In the genomic region with DNA sequence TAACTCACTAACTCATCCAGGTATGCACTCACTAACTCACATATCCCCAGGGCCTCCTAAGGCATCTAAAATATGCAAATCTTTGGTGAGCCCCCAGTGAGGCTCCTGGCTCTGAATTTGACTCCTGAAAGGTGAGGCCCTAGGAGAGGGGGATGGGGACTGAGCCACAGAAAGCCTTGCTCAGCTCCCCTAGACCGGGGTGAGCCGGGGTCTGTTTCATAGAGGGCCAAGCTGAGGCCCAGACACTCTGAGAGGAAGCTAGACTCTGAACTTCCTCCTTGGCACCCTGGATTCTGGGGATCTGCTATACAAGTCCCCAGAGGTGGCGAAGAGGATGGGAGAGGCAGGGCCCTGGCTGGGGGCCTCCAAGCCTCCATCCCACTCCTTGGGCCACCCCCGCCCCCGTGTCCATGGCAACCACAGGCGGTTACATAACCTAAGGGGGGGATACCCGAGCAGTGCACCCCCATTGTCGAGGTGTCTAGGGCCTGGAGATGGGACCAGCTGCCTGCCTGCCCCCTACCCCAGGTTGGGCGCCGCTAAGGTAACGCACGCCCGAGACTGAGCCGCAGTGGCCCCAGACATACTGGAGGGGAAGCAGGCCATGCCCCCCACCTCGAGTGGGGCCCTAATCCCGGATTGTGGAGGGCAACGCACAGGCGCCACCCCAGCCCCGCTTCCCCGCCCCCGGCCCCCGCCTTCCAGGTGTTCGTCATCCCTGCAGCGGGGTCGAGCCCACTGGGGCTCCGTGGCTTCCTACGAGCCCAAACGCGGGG, we compare ENCODE assay signal across 8 cellular contexts. TPM values are rescaled to one million over a fixed set of nuclear protein-coding genes. Genes with fewer than 3 reads are reported as not detected.
DNase-seq lines count a peak whose midpoint lies in the region; ATAC-seq and TF ChIP-seq lines count a peak whose summit lies in the region.

No MANE protein-coding gene starts in this region.

- H3K4me1 Mint-ChIP-seq in activated T-cell treated with anti-CD3 and anti-CD28 coated beads, Interleukin-2, amount 50 U/mL, for 72 hours (ENCODE audit: low read depth), result peaks cover 37% of the 10 kb centered on the region

- H3K9me3 Mint-ChIP-seq in activated T-cell treated with anti-CD3 and anti-CD28 coated beads, Interleukin-2, amount 50 U/mL, for 72 hours, result no peaks in the 10 kb centered on the region

- 8 to 23% (median 11%) methylated on average over 6 to 29 of the region's 29 CpGs for WGBS in spleen, 5 donors

- H3K27me3 Mint-ChIP-seq in activated T-cell treated with anti-CD3 and anti-CD28 coated beads, Interleukin-2, amount 50 U/mL, for 72 hours (ENCODE audit: low read depth), result no peaks in the 10 kb centered on the region

- peak in 1 of 2 donors; percentile 2 for ATAC-seq in activated T-cell treated with anti-CD3 and anti-CD28 coated beads, Interleukin-2, amount 50 U/mL, for 72 hours (replicated peaks in 1 of 2)
- ATAC-seq in GM18858 (IDR thresholded peaks at IDR 0.05; ENCODE audit: unreplicated experiment), result no peak

- H3K9ac ChIP-seq in HUES48 (ENCODE audit: low read depth, low read length), result no peak overlapping the region; the same call in 1 of the 2 replicates

- H3K27ac Mint-ChIP-seq in activated T-cell treated with anti-CD3 and anti-CD28 coated beads, Interleukin-2, amount 50 U/mL, for 72 hours, result no peak overlapping the region

- TF ChIP-seq POLR2A in spleen (IDR thresholded peaks at IDR 0.05), result no peak

- H3K4me3 ChIP-seq in AG10803 (ENCODE audit: low read length), result peak overlapping the region; percentile 71
- H3K4me3 ChIP-seq in HUES48 (ENCODE audit: low read depth, low read length), result peak overlapping the region; percentile 65
- peak overlapping the region; percentile 37 for H3K4me3 ChIP-seq in iPS-11a (ENCODE audit: low read depth, low read length)
- peak overlapping the region; percentile 50 to 80 (median 72) for H3K4me3 ChIP-seq in spleen

- TF ChIP-seq CTCF in AG10803 (conservative IDR thresholded peaks at IDR 0.05; ENCODE audit: low read length), result no peak
- no peak for TF ChIP-seq CTCF in spleen (IDR thresholded peaks at IDR 0.05 in 8 of 11, conservative IDR thresholded peaks at IDR 0.05 in 3 of 11)

- intact Hi-C loops in spleen (cut with DNase I; ENCODE audit: low total_unique reads), result no loop called here

- peaks cover 5% of the 10 kb centered on the region; the same call in 1 of the 2 replicates for H3K9me3 ChIP-seq in HUES48 (ENCODE audit: control insufficient read depth, insufficient read depth, low read length)
- peaks cover 0 to 8% (median 7%) of the 10 kb centered on the region in 8 donors for H3K9me3 ChIP-seq in spleen

- no peak for DNase-seq in AG10803 (ENCODE audit: low read depth)
- no peak for DNase-seq in activated T-cell treated with anti-CD3 and anti-CD28 coated beads, Interleukin-2, amount 50 U/mL, for 72 hours
- DNase-seq in spleen, result peak; percentile 85
- no peak for DNase-seq in D341Med (ENCODE audit: low spot score)
- no peak for DNase-seq in foreskin melanocyte

- peaks cover 0 to 3% of the 10 kb centered on the region in 2 donors for H3K36me3 Mint-ChIP-seq in activated T-cell treated with anti-CD3 and anti-CD28 coated beads, Interleukin-2, amount 50 U/mL, for 72 hours (ENCODE audit: insufficient read depth in 2 of 2)

- H3K36me3 ChIP-seq in HUES48 (ENCODE audit: control insufficient read depth, insufficient read depth, low read length), result peaks cover 19% of the 10 kb centered on the region
- peaks cover 0 to 36% (median 10%) of the 10 kb centered on the region in 6 donors for H3K36me3 ChIP-seq in spleen

- no peaks in the 10 kb centered on the region for H3K27me3 ChIP-seq in HUES48 (ENCODE audit: control insufficient read depth, insufficient read depth, low read length)
- H3K27me3 ChIP-seq in spleen (replicated peaks in 1 of 7), result no peaks in the 10 kb centered on the region

- H3K4me1 ChIP-seq in HUES48 (ENCODE audit: control insufficient read depth, insufficient read depth, low read length) (peaks cover 20% of the 10 kb centered on the region), spleen (peaks cover 31 to 66% (median 49%) of the 10 kb centered on the region in 6 donors)

- H3K27ac ChIP-seq in HUES48 (ENCODE audit: low read depth, low read length) (peak overlapping the region; percentile 74), spleen (peak overlapping the region; percentile 61 to 94 (median 78))

- peak overlapping the region; percentile 78 to 80 for H3K4me3 Mint-ChIP-seq in activated T-cell treated with anti-CD3 and anti-CD28 coated beads, Interleukin-2, amount 50 U/mL, for 72 hours

RNA-seq across cellular contexts. Expression of a gene that starts 0.6 kb away (rescaled TPM):
- 10 to 100 TPM; 16.1 to 16.6 TPM for total RNA-seq in activated T-cell treated with anti-CD3 and anti-CD28 coated beads, Interleukin-2, amount 50 U/mL, for 72 hours
- total RNA-seq in spleen, result 10 to 100 TPM in 5 of 7 donors, 1 to 10 TPM in 2; 7.7 to 18.7 (median 13.2) TPM
- polyA plus RNA-seq in spleen, result 10 to 100 TPM in 1 of 3 donors, 1 to 10 TPM in 2; 6.5 to 12.6 (median 7.9) TPM

RNA-seq across cellular contexts. Expression of a gene that starts 3.1 kb away (rescaled TPM):
- total RNA-seq in activated T-cell treated with anti-CD3 and anti-CD28 coated beads, Interleukin-2, amount 50 U/mL, for 72 hours, result 10 to 100 TPM; 75.0 to 75.8 TPM
- total RNA-seq in spleen, result 10 to 100 TPM; 37.5 to 93.2 (median 57.8) TPM
- polyA plus RNA-seq in spleen, result 100 to 1,000 TPM in 2 of 3 donors, 10 to 100 TPM in 1; 95.4 to 153 (median 152) TPM

RNA-seq across cellular contexts. Expression of a gene that starts 6.8 kb away (rescaled TPM):
- total RNA-seq in activated T-cell treated with anti-CD3 and anti-CD28 coated beads, Interleukin-2, amount 50 U/mL, for 72 hours, result 10 to 100 TPM; 29.6 to 40.2 TPM
- total RNA-seq in spleen, result 10 to 100 TPM; 10.5 to 25.6 (median 22.4) TPM
- 10 to 100 TPM; 28.7 to 42.2 (median 37.7) TPM for polyA plus RNA-seq in spleen

RNA-seq across cellular contexts. Expression of a gene that starts 20.9 kb away (rescaled TPM):
- total RNA-seq in activated T-cell treated with anti-CD3 and anti-CD28 coated beads, Interleukin-2, amount 50 U/mL, for 72 hours, result 1 to 10 TPM; 5.8 to 8.9 TPM
- 1 to 10 TPM; 1.9 to 5.0 (median 3.1) TPM for total RNA-seq in spleen
- 1 to 10 TPM; 2.2 to 4.3 (median 2.4) TPM for polyA plus RNA-seq in spleen

RNA-seq across cellular contexts. Expression of a gene that starts 32.1 kb away (rescaled TPM):
- total RNA-seq in activated T-cell treated with anti-CD3 and anti-CD28 coated beads, Interleukin-2, amount 50 U/mL, for 72 hours, result 10 to 100 TPM; 11.1 to 13.7 TPM
- 10 to 100 TPM in 2 of 7 donors, 1 to 10 TPM in 5; 6.5 to 12.0 (median 9.4) TPM for total RNA-seq in spleen
- polyA plus RNA-seq in spleen, result 1 to 10 TPM; 1.1 to 4.4 (median 1.5) TPM
